10 cellular contexts compared by ENCODE assay signal in genomic region chr2:46747297-46747818, GRCh38. TPM values are rescaled to one million over a fixed set of nuclear protein-coding genes. Genes with fewer than 3 reads are reported as not detected.
DNase-seq lines count a peak whose midpoint lies in the region; ATAC-seq, FAIRE-seq and TF ChIP-seq lines count a peak whose summit lies in the region.
"Had no signal": no experiment of that assay in that cellular context is flagged by ENCODE, and none has a peak within 500 bp of the region (broad histone marks: within the 10 kb centered on the region; RNA-seq: fewer than 3 reads in every experiment).

No MANE protein-coding gene starts in this region.

- H3K4me3 Mint-ChIP-seq in astrocyte (ENCODE audit: unreplicated experiment): no peak overlapping the region
- H3K4me3 Mint-ChIP-seq: activated naive CD4-positive, alpha-beta T cell treated with anti-CD3 and anti-CD28 coated beads for 36 hours had no signal

- TF ChIP-seq POLR2A in GM12892 (IDR thresholded peaks at IDR 0.05; ENCODE audit: low read depth, low read length): no peak

- H3K9me3 Mint-ChIP-seq in astrocyte (ENCODE audit: unreplicated experiment): no peaks in the 10 kb centered on the region

- no peaks in the 10 kb centered on the region for H3F3A ChIP-seq in MM.1S (ENCODE audit: insufficient read depth, low read length)

- H3K27me3 Mint-ChIP-seq in astrocyte (ENCODE audit: low read depth, unreplicated experiment): no peaks in the 10 kb centered on the region

- no peak overlapping the region for H3K4me2 ChIP-seq in MM.1S (ENCODE audit: low read depth, low read length)
- no peak overlapping the region for H3K4me2 ChIP-seq in astrocyte (ENCODE audit: low read length)

- intact Hi-C loops in mucosa of descending colon (cut with DNase I, micrococcal nuclease): no loop called here

- no peak overlapping the region for H3K9ac ChIP-seq in MM.1S (ENCODE audit: low read length)
- no peak overlapping the region for H3K9ac ChIP-seq in astrocyte (ENCODE audit: low read length)

- H3K79me2 ChIP-seq in MM.1S (ENCODE audit: low read length) (peaks cover 48% of the 10 kb centered on the region), astrocyte (ENCODE audit: insufficient read depth, low read length) (peaks cover 100% of the 10 kb centered on the region)

- FAIRE-seq in GM12892 (lab: Jason Lieb, UNC): peak; percentile 54
- no peak for FAIRE-seq in astrocyte (lab: Jason Lieb, UNC)

- no peaks in the 10 kb centered on the region for H3K4me1 ChIP-seq in MM.1S (ENCODE audit: low read length)
- peaks cover 18% of the 10 kb centered on the region for H3K4me1 ChIP-seq in astrocyte (ENCODE audit: insufficient read depth, low read length)
- H3K4me1 ChIP-seq in mucosa of descending colon (ENCODE audit: low read depth): peaks cover 8% of the 10 kb centered on the region

- no peak overlapping the region for H3K27ac ChIP-seq in MM.1S (ENCODE audit: low read length)
- H3K27ac ChIP-seq in astrocyte (ENCODE audit: low read depth, low read length): peak overlapping the region; percentile 1

- H3K36me3 Mint-ChIP-seq in astrocyte (ENCODE audit: low read depth, unreplicated experiment): peaks cover 7% of the 10 kb centered on the region

- H3K4me1 Mint-ChIP-seq in astrocyte (ENCODE audit: low read depth, unreplicated experiment): peaks cover 28% of the 10 kb centered on the region

- no peak overlapping the region for H3K4me3 ChIP-seq in MM.1S (ENCODE audit: low read length)
- no peak overlapping the region for H3K4me3 ChIP-seq in astrocyte (ENCODE audit: insufficient read depth, low read depth, low read length)
- no peak overlapping the region for H3K4me3 ChIP-seq in mucosa of descending colon

- H3K27me3 ChIP-seq in MM.1S (replicated peaks; ENCODE audit: insufficient read depth, low read length) (no peaks in the 10 kb centered on the region), astrocyte (ENCODE audit: insufficient read depth, low read length) (no peaks in the 10 kb centered on the region)

- DNase-seq in GM12892 (ENCODE audit: insufficient read length) (no peak), MM.1S (peak; percentile 11), astrocyte (ENCODE audit: low read depth) (peak; percentile 40), mucosa of descending colon (no peak), superior temporal gyrus (ENCODE audit: extremely low spot score) (no peak), NCI-H2227 treated with DMSO at 0.1 percent for 48 hours (lab: John Stamatoyannopoulos, UW) (no peak)
- no peak for DNase-seq in stimulated activated naive CD4-positive, alpha-beta T cell treated with Interleukin-2 at 50 U/mL for 16 hours (lab: John Stamatoyannopoulos, UW)
- DNase-seq: activated naive CD4-positive, alpha-beta T cell treated with anti-CD3 and anti-CD28 coated beads for 36 hours; NCI-H446 had no signal

- peak; percentile 47 for ATAC-seq in mucosa of descending colon
- no peak for ATAC-seq in HG03196 (IDR thresholded peaks at IDR 0.05; ENCODE audit: unreplicated experiment)

- H2AFZ ChIP-seq in MM.1S (ENCODE audit: low read length) (no peak overlapping the region), astrocyte (ENCODE audit: low read depth, low read length) (no peak overlapping the region)

- H3K9me2 ChIP-seq in MM.1S (replicated peaks; ENCODE audit: insufficient read depth, low read length): no peaks in the 10 kb centered on the region

- TF ChIP-seq CTCF in MM.1S (IDR thresholded peaks at IDR 0.05; ENCODE audit: low read length): no peak
- no peak for TF ChIP-seq CTCF in astrocyte (IDR thresholded peaks at IDR 0.05; ENCODE audit: insufficient read depth, low read depth, low read length)
- no peak for TF ChIP-seq CTCF in mucosa of descending colon (IDR thresholded peaks at IDR 0.05)

- no peak overlapping the region for H3K27ac Mint-ChIP-seq in astrocyte (ENCODE audit: unreplicated experiment)
- H3K27ac Mint-ChIP-seq: activated naive CD4-positive, alpha-beta T cell treated with anti-CD3 and anti-CD28 coated beads for 36 hours had no signal

- H4K20me1 ChIP-seq in MM.1S (ENCODE audit: insufficient read depth, low read length) (no peaks in the 10 kb centered on the region), astrocyte (ENCODE audit: insufficient read depth, low read length) (peaks cover 64% of the 10 kb centered on the region)

- H3K9me3 ChIP-seq in MM.1S (replicated peaks; ENCODE audit: insufficient read depth, low read length): no peaks in the 10 kb centered on the region
- no peaks in the 10 kb centered on the region for H3K9me3 ChIP-seq in astrocyte (ENCODE audit: insufficient read depth, low read depth, low read length)
- H3K9me3 ChIP-seq in mucosa of descending colon: no peaks in the 10 kb centered on the region

- H3K36me3 ChIP-seq in MM.1S (replicated peaks; ENCODE audit: insufficient read depth, low read length) (no peaks in the 10 kb centered on the region), astrocyte (ENCODE audit: insufficient read depth, low read length) (peaks cover 3% of the 10 kb centered on the region), mucosa of descending colon (ENCODE audit: low read depth) (no peaks in the 10 kb centered on the region)

RNA-seq across cellular contexts. Expression of gene SOCS5, which starts 48.3 kb away (rescaled TPM):
- polyA plus RNA-seq in GM12892 (2012; ENCODE audit: missing spikeins): 4.0 TPM
- total RNA-seq in astrocyte (16.5 TPM in 2 replicates), mucosa of descending colon (10 to 100 TPM; 13.8 to 29.0 (median 14.6) TPM)

Comparison
In these comparisons a context has a peak if more than half of its experiments do, and no peak if none do; other contexts are left out.
1. DNase-seq: peak in MM.1S (single experiment) and astrocyte (single experiment); none in GM12892 (single experiment), mucosa of descending colon (0 of 3), superior temporal gyrus (single experiment), NCI-H2227 treated with DMSO at 0.1 percent for 48 hours (single experiment) and stimulated activated naive CD4-positive, alpha-beta T cell treated with Interleukin-2 at 50 U/mL for 16 hours (single experiment).